1 cellular context compared by ENCODE assay signal in genomic region chr15:40759961-40760360, GRCh38.
TF ChIP-seq lines count a peak whose summit lies in the region.

No MANE protein-coding gene starts in this region.

TF ChIP-seq in HepG2, 621 proteins besides CTCF, POLR2A, EP300 and RAD21:
- TF ChIP-seq ELK4 (CRISPR knock-in tag; IDR thresholded peaks at IDR 0.05; ENCODE audit: borderline replicate concordance) (no peak), SOX6 (IDR thresholded peaks at IDR 0.05) (no peak), SOX6 (CRISPR knock-in tag; IDR thresholded peaks at IDR 0.05) (0 out of 2 replicates have a peak, but pooled peaks have one; percentile 10)
